ENCODE assay signal across 1 cellular context in the genomic region with DNA sequence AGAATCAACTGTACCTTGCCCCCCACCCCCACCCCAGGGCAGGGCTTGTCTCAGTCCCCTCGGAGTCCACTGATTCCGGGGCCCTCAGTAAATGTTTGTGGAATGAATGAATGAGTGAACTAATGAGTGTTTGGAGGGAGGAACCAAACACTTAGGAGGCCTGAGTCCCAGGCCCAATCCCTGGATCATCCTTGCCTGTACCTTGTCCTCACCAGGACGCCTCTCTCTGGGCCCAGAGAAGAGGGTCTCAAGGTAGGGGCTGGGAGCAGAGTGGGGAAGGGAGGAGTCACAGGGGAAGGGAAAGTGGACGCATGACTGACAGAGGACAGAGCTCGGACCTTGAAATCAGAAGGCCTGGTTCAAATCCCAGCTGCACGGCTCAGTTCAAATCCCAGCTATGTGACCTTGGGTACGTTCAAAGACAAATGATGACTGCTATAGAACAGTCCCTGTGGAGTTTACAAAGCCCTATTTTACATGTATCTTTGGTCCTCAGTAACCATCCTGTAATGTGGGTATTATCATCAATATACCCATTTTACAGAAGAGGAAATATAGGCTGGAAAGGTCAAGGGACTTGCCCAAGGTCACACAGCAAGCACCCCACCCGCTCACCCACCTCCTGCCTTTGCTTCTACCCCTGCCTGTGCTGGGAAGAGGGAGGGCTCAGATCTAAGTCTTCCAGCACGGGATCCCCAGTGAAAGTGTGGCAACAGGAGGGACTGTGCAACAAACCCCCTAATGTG.
TF ChIP-seq lines count a peak whose summit lies in the region.

No MANE protein-coding gene starts in this region.

TF ChIP-seq in K562, 482 proteins besides CTCF, POLR2A, EP300 and RAD21:
- TF ChIP-seq SMARCC2 (IDR thresholded peaks at IDR 0.05; ENCODE audit: low read depth) (no peak), MAFF (IDR thresholded peaks at IDR 0.05; ENCODE audit: low read length) (no peak), NFRKB (IDR thresholded peaks at IDR 0.05; ENCODE audit: low read depth) (no peak), RB1 (IDR thresholded peaks at IDR 0.05; ENCODE audit: low read depth) (no peak), ESRRA (IDR thresholded peaks at IDR 0.05; ENCODE audit: borderline replicate concordance, low read depth) (peak; percentile 95), BCOR (IDR thresholded peaks at IDR 0.05) (peak; percentile 79; the same call in 1 of the 2 replicates), FOXK1 (CRISPR knock-in tag; IDR thresholded peaks at IDR 0.05; ENCODE audit: borderline replicate concordance) (no peak), NFE2L1 (tag; IDR thresholded peaks at IDR 0.05; ENCODE audit: borderline replicate concordance, low read depth) (no peak), POLR2AphosphoS5 (IDR thresholded peaks at IDR 0.05; ENCODE audit: control insufficient read depth, insufficient read depth, low read depth, low read length) (no peak), ETV6 (IDR thresholded peaks at IDR 0.05; ENCODE audit: borderline replicate concordance in 1 of 2, low read depth in 2 of 2, low read length in 1 of 2) (no peak), ETV6 (CRISPR knock-in tag; IDR thresholded peaks at IDR 0.05; ENCODE audit: borderline replicate concordance) (no peak), ZNF184 (CRISPR knock-in tag; IDR thresholded peaks at IDR 0.05) (no peak), ZNF24 (IDR thresholded peaks at IDR 0.05) (peak; percentile 85; the same call in 1 of the 2 replicates), FUS (optimal IDR thresholded peaks at IDR 0.05; ENCODE audit: low read depth, low read length) (no peak), CHD1 (IDR thresholded peaks at IDR 0.05; ENCODE audit: low read length) (no peak), NONO (IDR thresholded peaks at IDR 0.05; ENCODE audit: low read depth in 2 of 2, low read length in 1 of 2) (no peak), KDM1A (IDR thresholded peaks at IDR 0.05) (peak; percentile 49 to 68; a peak in 2 of 4 replicates), ZBED1 (IDR thresholded peaks at IDR 0.05) (no peak), ZNF274 (IDR thresholded peaks at IDR 0.05; ENCODE audit: borderline replicate concordance, low read depth, low read length) (no peak), RBM25 (IDR thresholded peaks at IDR 0.05; ENCODE audit: low read depth, low read length, severe bottlenecking) (peak; percentile 76), ZEB2 (IDR thresholded peaks at IDR 0.05) (no peak), KDM4B (IDR thresholded peaks at IDR 0.05; ENCODE audit: borderline replicate concordance in 2 of 2, low read depth in 1 of 2) (no peak), NFATC3 (IDR thresholded peaks at IDR 0.05) (no peak)
- TF ChIP-seq, protein P1, sequence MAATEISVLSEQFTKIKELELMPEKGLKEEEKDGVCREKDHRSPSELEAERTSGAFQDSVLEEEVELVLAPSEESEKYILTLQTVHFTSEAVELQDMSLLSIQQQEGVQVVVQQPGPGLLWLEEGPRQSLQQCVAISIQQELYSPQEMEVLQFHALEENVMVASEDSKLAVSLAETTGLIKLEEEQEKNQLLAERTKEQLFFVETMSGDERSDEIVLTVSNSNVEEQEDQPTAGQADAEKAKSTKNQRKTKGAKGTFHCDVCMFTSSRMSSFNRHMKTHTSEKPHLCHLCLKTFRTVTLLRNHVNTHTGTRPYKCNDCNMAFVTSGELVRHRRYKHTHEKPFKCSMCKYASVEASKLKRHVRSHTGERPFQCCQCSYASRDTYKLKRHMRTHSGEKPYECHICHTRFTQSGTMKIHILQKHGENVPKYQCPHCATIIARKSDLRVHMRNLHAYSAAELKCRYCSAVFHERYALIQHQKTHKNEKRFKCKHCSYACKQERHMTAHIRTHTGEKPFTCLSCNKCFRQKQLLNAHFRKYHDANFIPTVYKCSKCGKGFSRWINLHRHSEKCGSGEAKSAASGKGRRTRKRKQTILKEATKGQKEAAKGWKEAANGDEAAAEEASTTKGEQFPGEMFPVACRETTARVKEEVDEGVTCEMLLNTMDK (IDR thresholded peaks at IDR 0.05; ENCODE audit: borderline replicate concordance, insufficient read depth, low read depth, low read length, poor library complexity, severe bottlenecking), result no peak
- TF ChIP-seq, protein P2, sequence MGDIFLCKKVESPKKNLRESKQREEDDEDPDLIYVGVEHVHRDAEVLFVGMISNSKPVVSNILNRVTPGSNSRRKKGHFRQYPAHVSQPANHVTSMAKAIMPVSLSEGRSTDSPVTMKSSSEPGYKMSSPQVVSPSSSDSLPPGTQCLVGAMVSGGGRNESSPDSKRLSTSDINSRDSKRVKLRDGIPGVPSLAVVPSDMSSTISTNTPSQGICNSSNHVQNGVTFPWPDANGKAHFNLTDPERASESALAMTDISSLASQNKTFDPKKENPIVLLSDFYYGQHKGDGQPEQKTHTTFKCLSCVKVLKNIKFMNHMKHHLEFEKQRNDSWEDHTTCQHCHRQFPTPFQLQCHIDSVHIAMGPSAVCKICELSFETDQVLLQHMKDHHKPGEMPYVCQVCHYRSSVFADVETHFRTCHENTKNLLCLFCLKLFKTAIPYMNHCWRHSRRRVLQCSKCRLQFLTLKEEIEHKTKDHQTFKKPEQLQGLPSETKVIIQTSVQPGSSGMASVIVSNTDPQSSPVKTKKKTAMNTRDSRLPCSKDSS (IDR thresholded peaks at IDR 0.05; ENCODE audit: low read depth, partially characterized antibody), result no peak
- TF ChIP-seq, protein P3, sequence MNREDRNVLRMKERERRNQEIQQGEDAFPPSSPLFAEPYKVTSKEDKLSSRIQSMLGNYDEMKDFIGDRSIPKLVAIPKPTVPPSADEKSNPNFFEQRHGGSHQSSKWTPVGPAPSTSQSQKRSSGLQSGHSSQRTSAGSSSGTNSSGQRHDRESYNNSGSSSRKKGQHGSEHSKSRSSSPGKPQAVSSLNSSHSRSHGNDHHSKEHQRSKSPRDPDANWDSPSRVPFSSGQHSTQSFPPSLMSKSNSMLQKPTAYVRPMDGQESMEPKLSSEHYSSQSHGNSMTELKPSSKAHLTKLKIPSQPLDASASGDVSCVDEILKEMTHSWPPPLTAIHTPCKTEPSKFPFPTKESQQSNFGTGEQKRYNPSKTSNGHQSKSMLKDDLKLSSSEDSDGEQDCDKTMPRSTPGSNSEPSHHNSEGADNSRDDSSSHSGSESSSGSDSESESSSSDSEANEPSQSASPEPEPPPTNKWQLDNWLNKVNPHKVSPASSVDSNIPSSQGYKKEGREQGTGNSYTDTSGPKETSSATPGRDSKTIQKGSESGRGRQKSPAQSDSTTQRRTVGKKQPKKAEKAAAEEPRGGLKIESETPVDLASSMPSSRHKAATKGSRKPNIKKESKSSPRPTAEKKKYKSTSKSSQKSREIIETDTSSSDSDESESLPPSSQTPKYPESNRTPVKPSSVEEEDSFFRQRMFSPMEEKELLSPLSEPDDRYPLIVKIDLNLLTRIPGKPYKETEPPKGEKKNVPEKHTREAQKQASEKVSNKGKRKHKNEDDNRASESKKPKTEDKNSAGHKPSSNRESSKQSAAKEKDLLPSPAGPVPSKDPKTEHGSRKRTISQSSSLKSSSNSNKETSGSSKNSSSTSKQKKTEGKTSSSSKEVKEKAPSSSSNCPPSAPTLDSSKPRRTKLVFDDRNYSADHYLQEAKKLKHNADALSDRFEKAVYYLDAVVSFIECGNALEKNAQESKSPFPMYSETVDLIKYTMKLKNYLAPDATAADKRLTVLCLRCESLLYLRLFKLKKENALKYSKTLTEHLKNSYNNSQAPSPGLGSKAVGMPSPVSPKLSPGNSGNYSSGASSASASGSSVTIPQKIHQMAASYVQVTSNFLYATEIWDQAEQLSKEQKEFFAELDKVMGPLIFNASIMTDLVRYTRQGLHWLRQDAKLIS (CRISPR knock-in tag; IDR thresholded peaks at IDR 0.05), result no peak
- TF ChIP-seq, protein P4, sequence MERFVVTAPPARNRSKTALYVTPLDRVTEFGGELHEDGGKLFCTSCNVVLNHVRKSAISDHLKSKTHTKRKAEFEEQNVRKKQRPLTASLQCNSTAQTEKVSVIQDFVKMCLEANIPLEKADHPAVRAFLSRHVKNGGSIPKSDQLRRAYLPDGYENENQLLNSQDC (CRISPR knock-in tag; IDR thresholded peaks at IDR 0.05), result no peak
- TF ChIP-seq, protein P5, sequence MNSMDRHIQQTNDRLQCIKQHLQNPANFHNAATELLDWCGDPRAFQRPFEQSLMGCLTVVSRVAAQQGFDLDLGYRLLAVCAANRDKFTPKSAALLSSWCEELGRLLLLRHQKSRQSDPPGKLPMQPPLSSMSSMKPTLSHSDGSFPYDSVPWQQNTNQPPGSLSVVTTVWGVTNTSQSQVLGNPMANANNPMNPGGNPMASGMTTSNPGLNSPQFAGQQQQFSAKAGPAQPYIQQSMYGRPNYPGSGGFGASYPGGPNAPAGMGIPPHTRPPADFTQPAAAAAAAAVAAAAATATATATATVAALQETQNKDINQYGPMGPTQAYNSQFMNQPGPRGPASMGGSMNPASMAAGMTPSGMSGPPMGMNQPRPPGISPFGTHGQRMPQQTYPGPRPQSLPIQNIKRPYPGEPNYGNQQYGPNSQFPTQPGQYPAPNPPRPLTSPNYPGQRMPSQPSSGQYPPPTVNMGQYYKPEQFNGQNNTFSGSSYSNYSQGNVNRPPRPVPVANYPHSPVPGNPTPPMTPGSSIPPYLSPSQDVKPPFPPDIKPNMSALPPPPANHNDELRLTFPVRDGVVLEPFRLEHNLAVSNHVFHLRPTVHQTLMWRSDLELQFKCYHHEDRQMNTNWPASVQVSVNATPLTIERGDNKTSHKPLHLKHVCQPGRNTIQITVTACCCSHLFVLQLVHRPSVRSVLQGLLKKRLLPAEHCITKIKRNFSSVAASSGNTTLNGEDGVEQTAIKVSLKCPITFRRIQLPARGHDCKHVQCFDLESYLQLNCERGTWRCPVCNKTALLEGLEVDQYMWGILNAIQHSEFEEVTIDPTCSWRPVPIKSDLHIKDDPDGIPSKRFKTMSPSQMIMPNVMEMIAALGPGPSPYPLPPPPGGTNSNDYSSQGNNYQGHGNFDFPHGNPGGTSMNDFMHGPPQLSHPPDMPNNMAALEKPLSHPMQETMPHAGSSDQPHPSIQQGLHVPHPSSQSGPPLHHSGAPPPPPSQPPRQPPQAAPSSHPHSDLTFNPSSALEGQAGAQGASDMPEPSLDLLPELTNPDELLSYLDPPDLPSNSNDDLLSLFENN (IDR thresholded peaks at IDR 0.05; ENCODE audit: low read depth in 2 of 2, low read length in 2 of 2), result no peak
- TF ChIP-seq, protein P6, sequence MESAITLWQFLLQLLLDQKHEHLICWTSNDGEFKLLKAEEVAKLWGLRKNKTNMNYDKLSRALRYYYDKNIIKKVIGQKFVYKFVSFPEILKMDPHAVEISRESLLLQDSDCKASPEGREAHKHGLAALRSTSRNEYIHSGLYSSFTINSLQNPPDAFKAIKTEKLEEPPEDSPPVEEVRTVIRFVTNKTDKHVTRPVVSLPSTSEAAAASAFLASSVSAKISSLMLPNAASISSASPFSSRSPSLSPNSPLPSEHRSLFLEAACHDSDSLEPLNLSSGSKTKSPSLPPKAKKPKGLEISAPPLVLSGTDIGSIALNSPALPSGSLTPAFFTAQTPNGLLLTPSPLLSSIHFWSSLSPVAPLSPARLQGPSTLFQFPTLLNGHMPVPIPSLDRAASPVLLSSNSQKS (CRISPR knock-in tag; IDR thresholded peaks at IDR 0.05), result no peak
- TF ChIP-seq, protein P7, sequence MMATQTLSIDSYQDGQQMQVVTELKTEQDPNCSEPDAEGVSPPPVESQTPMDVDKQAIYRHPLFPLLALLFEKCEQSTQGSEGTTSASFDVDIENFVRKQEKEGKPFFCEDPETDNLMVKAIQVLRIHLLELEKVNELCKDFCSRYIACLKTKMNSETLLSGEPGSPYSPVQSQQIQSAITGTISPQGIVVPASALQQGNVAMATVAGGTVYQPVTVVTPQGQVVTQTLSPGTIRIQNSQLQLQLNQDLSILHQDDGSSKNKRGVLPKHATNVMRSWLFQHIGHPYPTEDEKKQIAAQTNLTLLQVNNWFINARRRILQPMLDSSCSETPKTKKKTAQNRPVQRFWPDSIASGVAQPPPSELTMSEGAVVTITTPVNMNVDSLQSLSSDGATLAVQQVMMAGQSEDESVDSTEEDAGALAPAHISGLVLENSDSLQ (IDR thresholded peaks at IDR 0.05), result peak; percentile 30; the same call in 1 of the 2 replicates
- TF ChIP-seq, protein P8, sequence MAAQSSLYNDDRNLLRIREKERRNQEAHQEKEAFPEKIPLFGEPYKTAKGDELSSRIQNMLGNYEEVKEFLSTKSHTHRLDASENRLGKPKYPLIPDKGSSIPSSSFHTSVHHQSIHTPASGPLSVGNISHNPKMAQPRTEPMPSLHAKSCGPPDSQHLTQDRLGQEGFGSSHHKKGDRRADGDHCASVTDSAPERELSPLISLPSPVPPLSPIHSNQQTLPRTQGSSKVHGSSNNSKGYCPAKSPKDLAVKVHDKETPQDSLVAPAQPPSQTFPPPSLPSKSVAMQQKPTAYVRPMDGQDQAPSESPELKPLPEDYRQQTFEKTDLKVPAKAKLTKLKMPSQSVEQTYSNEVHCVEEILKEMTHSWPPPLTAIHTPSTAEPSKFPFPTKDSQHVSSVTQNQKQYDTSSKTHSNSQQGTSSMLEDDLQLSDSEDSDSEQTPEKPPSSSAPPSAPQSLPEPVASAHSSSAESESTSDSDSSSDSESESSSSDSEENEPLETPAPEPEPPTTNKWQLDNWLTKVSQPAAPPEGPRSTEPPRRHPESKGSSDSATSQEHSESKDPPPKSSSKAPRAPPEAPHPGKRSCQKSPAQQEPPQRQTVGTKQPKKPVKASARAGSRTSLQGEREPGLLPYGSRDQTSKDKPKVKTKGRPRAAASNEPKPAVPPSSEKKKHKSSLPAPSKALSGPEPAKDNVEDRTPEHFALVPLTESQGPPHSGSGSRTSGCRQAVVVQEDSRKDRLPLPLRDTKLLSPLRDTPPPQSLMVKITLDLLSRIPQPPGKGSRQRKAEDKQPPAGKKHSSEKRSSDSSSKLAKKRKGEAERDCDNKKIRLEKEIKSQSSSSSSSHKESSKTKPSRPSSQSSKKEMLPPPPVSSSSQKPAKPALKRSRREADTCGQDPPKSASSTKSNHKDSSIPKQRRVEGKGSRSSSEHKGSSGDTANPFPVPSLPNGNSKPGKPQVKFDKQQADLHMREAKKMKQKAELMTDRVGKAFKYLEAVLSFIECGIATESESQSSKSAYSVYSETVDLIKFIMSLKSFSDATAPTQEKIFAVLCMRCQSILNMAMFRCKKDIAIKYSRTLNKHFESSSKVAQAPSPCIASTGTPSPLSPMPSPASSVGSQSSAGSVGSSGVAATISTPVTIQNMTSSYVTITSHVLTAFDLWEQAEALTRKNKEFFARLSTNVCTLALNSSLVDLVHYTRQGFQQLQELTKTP (IDR thresholded peaks at IDR 0.05; ENCODE audit: low read depth in 1 of 2, partially characterized antibody in 2 of 2), result no peak
- TF ChIP-seq, protein P9, sequence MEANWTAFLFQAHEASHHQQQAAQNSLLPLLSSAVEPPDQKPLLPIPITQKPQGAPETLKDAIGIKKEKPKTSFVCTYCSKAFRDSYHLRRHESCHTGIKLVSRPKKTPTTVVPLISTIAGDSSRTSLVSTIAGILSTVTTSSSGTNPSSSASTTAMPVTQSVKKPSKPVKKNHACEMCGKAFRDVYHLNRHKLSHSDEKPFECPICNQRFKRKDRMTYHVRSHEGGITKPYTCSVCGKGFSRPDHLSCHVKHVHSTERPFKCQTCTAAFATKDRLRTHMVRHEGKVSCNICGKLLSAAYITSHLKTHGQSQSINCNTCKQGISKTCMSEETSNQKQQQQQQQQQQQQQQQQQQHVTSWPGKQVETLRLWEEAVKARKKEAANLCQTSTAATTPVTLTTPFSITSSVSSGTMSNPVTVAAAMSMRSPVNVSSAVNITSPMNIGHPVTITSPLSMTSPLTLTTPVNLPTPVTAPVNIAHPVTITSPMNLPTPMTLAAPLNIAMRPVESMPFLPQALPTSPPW (CRISPR knock-in tag; IDR thresholded peaks at IDR 0.05), result no peak
